In genomic region chr14:23070262-23071129, GRCh38 we compare ENCODE assay signal across 1 cellular context.
TF ChIP-seq lines count a peak whose summit lies in the region.

No MANE protein-coding gene starts in this region.

TF ChIP-seq in HepG2, 621 proteins besides CTCF, POLR2A, EP300 and RAD21 (continued from another document and continues in another):
- no peak for TF ChIP-seq NBN (conservative IDR thresholded peaks at IDR 0.05)
- no peak for TF ChIP-seq RBAK (CRISPR knock-in tag; IDR thresholded peaks at IDR 0.05)
- no peak for TF ChIP-seq ZNF30 (CRISPR knock-in tag; IDR thresholded peaks at IDR 0.05)
- TF ChIP-seq BHLHE40 (IDR thresholded peaks at IDR 0.05; ENCODE audit: low read length): no peak
- TF ChIP-seq MTF2 (CRISPR knock-in tag; IDR thresholded peaks at IDR 0.05; ENCODE audit: borderline replicate concordance): no peak; the same call in 1 of the 2 replicates
- no peak; the same call in 1 of the 2 replicates for TF ChIP-seq TSC22D2 (CRISPR knock-in tag; IDR thresholded peaks at IDR 0.05; ENCODE audit: borderline replicate concordance)
- no peak for TF ChIP-seq IRX3 (CRISPR knock-in tag; IDR thresholded peaks at IDR 0.05; ENCODE audit: borderline replicate concordance, low read depth)
- no peak for TF ChIP-seq TAF15 (IDR thresholded peaks at IDR 0.05; ENCODE audit: low read depth, low read length, poor library complexity, severe bottlenecking)
- no peak for TF ChIP-seq ZNF251 (CRISPR knock-in tag; IDR thresholded peaks at IDR 0.05)
- no peak for TF ChIP-seq ZNF382 (CRISPR knock-in tag; IDR thresholded peaks at IDR 0.05; ENCODE audit: borderline replicate concordance)
- no peak for TF ChIP-seq ZFAT (CRISPR knock-in tag; conservative IDR thresholded peaks at IDR 0.05)
- 0 out of 2 replicates have a peak, but pooled peaks have one; percentile 59 for TF ChIP-seq ZNF337 (CRISPR knock-in tag; IDR thresholded peaks at IDR 0.05; ENCODE audit: borderline replicate concordance, low read depth)
- TF ChIP-seq RNF219 (CRISPR knock-in tag; IDR thresholded peaks at IDR 0.05): no peak
- TF ChIP-seq SYNCRIP (IDR thresholded peaks at IDR 0.05; ENCODE audit: insufficient read depth, low read depth, low read length): no peak
- TF ChIP-seq ZNF460 (CRISPR knock-in tag; IDR thresholded peaks at IDR 0.05; ENCODE audit: borderline replicate concordance): no peak
- no peak for TF ChIP-seq TGIF2 (CRISPR knock-in tag; IDR thresholded peaks at IDR 0.05)
- no peak for TF ChIP-seq ZSCAN9 (CRISPR knock-in tag; IDR thresholded peaks at IDR 0.05; ENCODE audit: borderline replicate concordance)
- 0 out of 2 replicates have a peak, but pooled peaks have one; percentile 21 for TF ChIP-seq ATF2 (CRISPR knock-in tag; IDR thresholded peaks at IDR 0.05)
- TF ChIP-seq MLX (CRISPR knock-in tag; IDR thresholded peaks at IDR 0.05): no peak
- TF ChIP-seq ZNF33A (CRISPR knock-in tag; IDR thresholded peaks at IDR 0.05; ENCODE audit: borderline replicate concordance): no peak
- no peak for TF ChIP-seq ZNF335 (CRISPR knock-in tag; IDR thresholded peaks at IDR 0.05)
- TF ChIP-seq UBTF (CRISPR knock-in tag; IDR thresholded peaks at IDR 0.05): no peak
- no peak for TF ChIP-seq KAT8 (CRISPR knock-in tag; IDR thresholded peaks at IDR 0.05)
- TF ChIP-seq TEF (CRISPR knock-in tag; IDR thresholded peaks at IDR 0.05): no peak
- TF ChIP-seq ZBTB37 (CRISPR knock-in tag; IDR thresholded peaks at IDR 0.05): no peak
- peak; percentile 55; the same call in 1 of the 2 replicates for TF ChIP-seq ZNF331 (CRISPR knock-in tag; IDR thresholded peaks at IDR 0.05)
- TF ChIP-seq ATF4 (CRISPR knock-in tag; IDR thresholded peaks at IDR 0.05): no peak
- TF ChIP-seq ZNF34 (CRISPR knock-in tag; IDR thresholded peaks at IDR 0.05; ENCODE audit: borderline replicate concordance): no peak; the same call in 1 of the 2 replicates
- TF ChIP-seq ZNF414 (CRISPR knock-in tag; IDR thresholded peaks at IDR 0.05): no peak
- no peak for TF ChIP-seq RORA (CRISPR knock-in tag; IDR thresholded peaks at IDR 0.05)
- TF ChIP-seq MATR3 (CRISPR knock-in tag; IDR thresholded peaks at IDR 0.05): no peak
- TF ChIP-seq ZFY (CRISPR knock-in tag; IDR thresholded peaks at IDR 0.05): 0 out of 2 replicates have a peak, but pooled peaks have one; percentile 28
- TF ChIP-seq AGO1 (IDR thresholded peaks at IDR 0.05; ENCODE audit: low read depth, low read length, poor library complexity, severe bottlenecking): no peak
- TF ChIP-seq CREBL2 (CRISPR knock-in tag; IDR thresholded peaks at IDR 0.05; ENCODE audit: borderline replicate concordance): no peak; the same call in 1 of the 2 replicates
- TF ChIP-seq ZBTB25 (CRISPR knock-in tag; IDR thresholded peaks at IDR 0.05): no peak
- no peak for TF ChIP-seq CREB1 (IDR thresholded peaks at IDR 0.05)
- TF ChIP-seq CREB1 (CRISPR knock-in tag; IDR thresholded peaks at IDR 0.05): no peak
- TF ChIP-seq CREB3 (CRISPR knock-in tag; IDR thresholded peaks at IDR 0.05): no peak
- TF ChIP-seq ZNF777 (CRISPR knock-in tag; IDR thresholded peaks at IDR 0.05): peak; percentile 22; the same call in 1 of the 2 replicates
- no peak for TF ChIP-seq ZNF484 (CRISPR knock-in tag; IDR thresholded peaks at IDR 0.05; ENCODE audit: borderline replicate concordance, low read depth)
- TF ChIP-seq PRDM4 (CRISPR knock-in tag; IDR thresholded peaks at IDR 0.05; ENCODE audit: borderline replicate concordance): 0 out of 2 replicates have a peak, but pooled peaks have one; percentile 16
- TF ChIP-seq PATZ1 (CRISPR knock-in tag; IDR thresholded peaks at IDR 0.05): peak; percentile 71
- TF ChIP-seq THYN1 (CRISPR knock-in tag; IDR thresholded peaks at IDR 0.05; ENCODE audit: borderline replicate concordance, low read depth): no peak
- TF ChIP-seq PHF21A (CRISPR knock-in tag; IDR thresholded peaks at IDR 0.05): no peak
- TF ChIP-seq NCOA2 (CRISPR knock-in tag; IDR thresholded peaks at IDR 0.05): 0 out of 2 replicates have a peak, but pooled peaks have one; percentile 7
- TF ChIP-seq ZNF367 (CRISPR knock-in tag; IDR thresholded peaks at IDR 0.05; ENCODE audit: borderline replicate concordance): no peak
- peak; percentile 30; the same call in 1 of the 2 replicates for TF ChIP-seq ZNF619 (CRISPR knock-in tag; IDR thresholded peaks at IDR 0.05)
- TF ChIP-seq NFYB (CRISPR knock-in tag; IDR thresholded peaks at IDR 0.05): 0 out of 2 replicates have a peak, but pooled peaks have one; percentile 1
- TF ChIP-seq ZNF451 (CRISPR knock-in tag; IDR thresholded peaks at IDR 0.05): no peak
